In genomic region chr5:33489481-33490067, GRCh38 we compare ENCODE assay signal across 36 cellular contexts.
"Had no signal": no experiment of that assay in that cellular context is flagged by ENCODE, and none has a peak within 500 bp of the region (broad histone marks: within the 10 kb centered on the region; RNA-seq: fewer than 3 reads in every experiment).

No MANE protein-coding gene starts in this region.

- H3K4me1 ChIP-seq: adrenal gland, Peyer's patch, SJSA1 had no signal

- ATAC-seq: activated CD4-positive, alpha-beta T cell treated with anti-CD3 and anti-CD28 coated beads for 36 hours; activated CD4-positive, CD25-positive, alpha-beta regulatory T cell treated with anti-CD3 and anti-CD28 coated beads, Interleukin-2, amount 50 U/mL, for 24 hours; activated CD8-positive, alpha-beta T cell treated with anti-CD3 and anti-CD28 coated beads, Interleukin-2, amount 10 ng/mL, durations not matched to agents 7 days and 5 days; activated naive CD4-positive, alpha-beta T cell treated with anti-CD3 and anti-CD28 coated beads, Interleukin-2, amount 50 U/mL, for 72 hours; PC-3 had no signal

- H3K9ac ChIP-seq: SK-N-SH had no signal

- H3K36me3 Mint-ChIP-seq: activated naive CD4-positive, alpha-beta T cell treated with anti-CD3 and anti-CD28 coated beads, Interleukin-2, amount 50 U/mL, for 72 hours had no signal

- H3K4me3 ChIP-seq: adrenal gland, Peyer's patch, SJSA1 had no signal

- H3K27me3 Mint-ChIP-seq: activated CD4-positive, alpha-beta T cell treated with anti-CD3 and anti-CD28 coated beads for 36 hours; activated CD4-positive, alpha-beta T cell treated with anti-CD3 and anti-CD28 coated beads, Interleukin-2, amount 10 ng/mL, durations not matched to agents 7 days and 5 days; activated T-cell treated with anti-CD3 and anti-CD28 coated beads, Interleukin-2, amount 50 U/mL, for 24 hours had no signal

- H3K27me3 ChIP-seq: adrenal gland, Peyer's patch, SJSA1 had no signal

- H3K36me3 ChIP-seq: adrenal gland, Peyer's patch, SJSA1 had no signal

- H3K27ac ChIP-seq: adrenal gland, Peyer's patch, SJSA1 had no signal

- H3K4me1 Mint-ChIP-seq: activated CD4-positive, alpha-beta T cell treated with anti-CD3 and anti-CD28 coated beads for 36 hours; activated CD4-positive, alpha-beta T cell treated with anti-CD3 and anti-CD28 coated beads, Interleukin-2, amount 10 ng/mL, durations not matched to agents 7 days and 5 days; brain had no signal

- H3K9me3 ChIP-seq: adrenal gland, Peyer's patch, SJSA1, SK-N-SH had no signal

- H3K4me3 Mint-ChIP-seq: activated CD4-positive, alpha-beta T cell treated with anti-CD3 and anti-CD28 coated beads for 36 hours; activated CD4-positive, alpha-beta T cell treated with anti-CD3 and anti-CD28 coated beads, Interleukin-2, amount 10 ng/mL, durations not matched to agents 7 days and 5 days; activated CD8-positive, alpha-beta T cell treated with anti-CD3 and anti-CD28 coated beads, Interleukin-2, amount 10 ng/mL, durations not matched to agents 7 days and 5 days; activated naive CD4-positive, alpha-beta T cell treated with anti-CD3 and anti-CD28 coated beads for 36 hours; activated T-cell treated with anti-CD3 and anti-CD28 coated beads, Interleukin-2, amount 50 U/mL, for 24 hours; brain; T-helper 1 cell treated with Interleukin-12 subunit alpha and Interleukin-12 subunit beta and Interleukin-4 antibody, amounts not matched to agents 30 μg/mL and 1 μg/mL, for 36 hours; T-helper 2 cell treated with Interferon-gamma antibody and Interleukin-4, amounts not matched to agents 5 μg/mL and 100 μg/mL, for 36 hours had no signal

- H3K27ac Mint-ChIP-seq: activated CD4-positive, alpha-beta T cell treated with anti-CD3 and anti-CD28 coated beads for 36 hours; activated CD4-positive, alpha-beta T cell treated with anti-CD3 and anti-CD28 coated beads, Interleukin-2, amount 10 ng/mL, durations not matched to agents 7 days and 5 days; activated CD8-positive, alpha-beta T cell treated with anti-CD3 and anti-CD28 coated beads, Interleukin-2, amount 10 ng/mL, durations not matched to agents 7 days and 5 days; activated naive CD4-positive, alpha-beta T cell treated with anti-CD3 and anti-CD28 coated beads for 36 hours; activated naive CD4-positive, alpha-beta T cell treated with anti-CD3 and anti-CD28 coated beads, Interleukin-2, amount 50 U/mL, for 72 hours; activated T-cell treated with anti-CD3 and anti-CD28 coated beads, Interleukin-2, amount 50 U/mL, for 24 hours; activated T-helper 2 cell treated with anti-CD3 and anti-CD28 coated beads, Interferon-gamma antibody, Interleukin-2, Interleukin-4, amounts not matched to agents 10 μg/mL and 5 μg/mL and 100 μg/mL, durations not matched to agents 14 hours and 24 hours and 36 hours; brain; T-helper 1 cell treated with Interleukin-12 subunit alpha and Interleukin-12 subunit beta and Interleukin-4 antibody, amounts not matched to agents 30 μg/mL and 1 μg/mL, for 36 hours; T-helper 2 cell treated with Interferon-gamma antibody and Interleukin-4, amounts not matched to agents 5 μg/mL and 100 μg/mL, for 36 hours had no signal

- DNase-seq: activated CD4-positive, alpha-beta T cell treated with anti-CD3 and anti-CD28 coated beads for 36 hours; activated CD4-positive, alpha-beta T cell treated with anti-CD3 and anti-CD28 coated beads, Interleukin-2, amount 10 ng/mL, durations not matched to agents 7 days and 5 days; activated CD4-positive, alpha-beta T cell treated with anti-CD3 and anti-CD28 coated beads, Interleukin-2, amount 50 U/mL, for 48 hours; activated CD8-positive, alpha-beta T cell treated with anti-CD3 and anti-CD28 coated beads, Interleukin-2, amount 10 ng/mL, durations not matched to agents 7 days and 5 days; activated gamma-delta T cell treated with Interleukin-2 at 50 U/mL for 16 hours; activated naive CD4-positive, alpha-beta T cell treated with anti-CD3 and anti-CD28 coated beads for 36 hours; activated T-cell treated with anti-CD3 and anti-CD28 coated beads, Interleukin-2, amount 50 U/mL, for 24 hours; adrenal gland; central memory CD4-positive, alpha-beta T cell; Kasumi-1; MM.1S; MV-4-11; NCI-H1092 treated with DMSO at 0.1 percent for 48 hours; NCI-H1417; NCI-H146; NCI-H187; NCI-H2029 treated with DMSO at 0.1 percent for 48 hours; NCI-H2107; NCI-H2171; NCI-H510A; NCI-H526; NCI-H748 treated with DMSO at 0.1 percent for 48 hours; NK-92 treated with Interleukin-12 subunit alpha and Interleukin-12 subunit beta, amount 100 ng/mL, for 24 hours; PC-3; Peyer's patch; RPMI8226; SHP77 treated with DMSO at 0.1 percent for 48 hours; SK-N-SH had no signal

- H3K4me2 ChIP-seq: SK-N-SH had no signal

- H3K9me3 Mint-ChIP-seq: activated CD4-positive, alpha-beta T cell treated with anti-CD3 and anti-CD28 coated beads, Interleukin-2, amount 10 ng/mL, durations not matched to agents 7 days and 5 days; activated naive CD4-positive, alpha-beta T cell treated with anti-CD3 and anti-CD28 coated beads for 36 hours; activated T-cell treated with anti-CD3 and anti-CD28 coated beads, Interleukin-2, amount 50 U/mL, for 24 hours; activated T-helper 2 cell treated with anti-CD3 and anti-CD28 coated beads, Interferon-gamma antibody, Interleukin-2, Interleukin-4, amounts not matched to agents 10 μg/mL and 5 μg/mL and 100 μg/mL, durations not matched to agents 14 hours and 24 hours and 36 hours; T-helper 1 cell treated with Interleukin-12 subunit alpha and Interleukin-12 subunit beta and Interleukin-4 antibody, amounts not matched to agents 30 μg/mL and 1 μg/mL, for 36 hours; T-helper 2 cell treated with Interferon-gamma antibody and Interleukin-4, amounts not matched to agents 5 μg/mL and 100 μg/mL, for 36 hours had no signal

- FAIRE-seq: TTC549 had no signal
